In genomic region chr12:132506328-132506727, GRCh38 we compare ENCODE assay signal across 8 cellular contexts. TPM values are rescaled to one million over a fixed set of nuclear protein-coding genes. Genes with fewer than 3 reads are reported as not detected.
DNase-seq lines count a peak whose midpoint lies in the region; ATAC-seq, FAIRE-seq and TF ChIP-seq lines count a peak whose summit lies in the region.

No MANE protein-coding gene starts in this region.

- H3K27me3 ChIP-seq in heart left ventricle = no peaks in the 10 kb centered on the region
- H3K27me3 ChIP-seq in K562 (ENCODE audit: control insufficient read depth in 2 of 2, insufficient read depth in 2 of 2, low read length in 2 of 2) = no peaks in the 10 kb centered on the region

- TF ChIP-seq EP300 in K562 (IDR thresholded peaks at IDR 0.05; ENCODE audit: low read length) = no peak

- H2AFZ ChIP-seq in K562 (ENCODE audit: low read depth, low read length) = no peak overlapping the region

- no peaks in the 10 kb centered on the region for H3K36me3 Mint-ChIP-seq in naive B cell
- peaks cover 3% of the 10 kb centered on the region for H3K36me3 Mint-ChIP-seq in endothelial cell (ENCODE audit: low read depth, unreplicated experiment)

- H3K36me3 ChIP-seq in heart left ventricle (peaks cover 0 to 32% (median 14%) of the 10 kb centered on the region in 9 donors), K562 (ENCODE audit: control insufficient read depth, insufficient read depth, low read length) (peaks cover 25% of the 10 kb centered on the region; the same call in 1 of the 3 replicates)

- WGBS in heart left ventricle, 4 donors = 36 to 38% (median 38%) methylated on average over 10 to 11 of the region's 11 CpGs
- WGBS in K562 (ENCODE audit: insufficient coverage, low coverage, missing lambda C conversion rate) = 78% methylated on average over 11 of the region's 11 CpGs

- H3K9me3 ChIP-seq in heart left ventricle = no peaks in the 10 kb centered on the region
- H3K9me3 ChIP-seq in K562 (replicated peaks; ENCODE audit: control insufficient read depth, insufficient read depth, low read depth, low read length) = no peaks in the 10 kb centered on the region

- TF ChIP-seq CTCF in heart left ventricle (IDR thresholded peaks at IDR 0.05) (no peak), K562 (IDR thresholded peaks at IDR 0.05 in 2 of 3, conservative IDR thresholded peaks at IDR 0.05 in 1 of 3; ENCODE audit: insufficient read depth in 2 of 3, low read depth in 1 of 3, low read length in 3 of 3) (no peak), D721Med (IDR thresholded peaks at IDR 0.05; ENCODE audit: insufficient read depth, missing control alignments) (no peak), endothelial cell (IDR thresholded peaks at IDR 0.05; ENCODE audit: unreplicated experiment) (no peak)

- H4K20me1 ChIP-seq in K562 (replicated peaks; ENCODE audit: control insufficient read depth, insufficient read depth, low read length) = peaks cover 59% of the 10 kb centered on the region

- peak overlapping the region in 1 of 2 experiments; percentile 84; a peak in 3 of 4 replicates for H3K9ac ChIP-seq in K562 (ENCODE audit: insufficient read depth in 1 of 2, low read depth in 2 of 2, low read length in 2 of 2)

- BruUV-seq in K562 (replicated peaks; lab: Mats Ljungman, UMichigan) = no TSS peak

- TF ChIP-seq RAD21 in K562 (CRISPR knock-in tag; conservative IDR thresholded peaks at IDR 0.05 in 1 of 2, IDR thresholded peaks at IDR 0.05 in 1 of 2) = no peak

- in situ Hi-C loops in K562 (cut with MboI) = no loop called here

- H3K9me3 Mint-ChIP-seq in naive B cell = no peaks in the 10 kb centered on the region
- no peaks in the 10 kb centered on the region for H3K9me3 Mint-ChIP-seq in endothelial cell (ENCODE audit: unreplicated experiment)

- H3K4me3 Mint-ChIP-seq in naive B cell (peak overlapping the region; percentile 42 to 84 (median 58)), endothelial cell (ENCODE audit: unreplicated experiment) (no peak overlapping the region)

- H3K27ac Mint-ChIP-seq in naive B cell (peak overlapping the region in 2 of 6 donors; percentile 32 to 82), endothelial cell (ENCODE audit: unreplicated experiment) (no peak overlapping the region)

- H3K9me1 ChIP-seq in K562 (ENCODE audit: control insufficient read depth, insufficient read depth, low read length) = peaks cover 29% of the 10 kb centered on the region

- no peak for TF ChIP-seq POLR2A in heart left ventricle (IDR thresholded peaks at IDR 0.05)
- TF ChIP-seq POLR2A in K562 (conservative IDR thresholded peaks at IDR 0.05) = no peak

- peak overlapping the region in 9 of 12 donors; percentile 10 to 36 (median 26) for H3K4me3 ChIP-seq in heart left ventricle
- no peak overlapping the region for H3K4me3 ChIP-seq in K562

- DNase-seq in heart left ventricle (peak in 1 of 5 donors; percentile 43), Right ventricle myocardium inferior (ENCODE audit: missing footprints) (no peak), K562 (ENCODE audit: extremely low read depth in 1 of 4, low spot score in 3 of 4) (no peak), naive B cell (no peak), cerebellum (ENCODE audit: low spot score) (no peak), D721Med (ENCODE audit: insufficient read length, low spot score) (no peak), endothelial cell (ENCODE audit: low spot score) (no peak)

- peaks cover 63% of the 10 kb centered on the region for H3K79me2 ChIP-seq in K562 (ENCODE audit: control insufficient read depth, insufficient read depth, low read length)

- CTCF ChIA-PET in K562 (lab: Yijun Ruan, JAX; ENCODE audit: low intra/inter-chr PET ratio) = no interaction called here

- H3K4me1 ChIP-seq in heart left ventricle = peaks cover 15 to 79% (median 59%) of the 10 kb centered on the region in 12 donors
- H3K4me1 ChIP-seq in K562 (replicated peaks in 1 of 2; ENCODE audit: control insufficient read depth in 2 of 2, insufficient read depth in 2 of 2, low read length in 2 of 2) = peaks cover 13 to 90% of the 10 kb centered on the region in 2 experiments; a peak in 4 of 5 replicates

- H3K4me1 Mint-ChIP-seq in naive B cell (peaks cover 36 to 60% (median 42%) of the 10 kb centered on the region in 3 donors), endothelial cell (ENCODE audit: unreplicated experiment) (peaks cover 11% of the 10 kb centered on the region)

- peak overlapping the region; percentile 22 to 90 (median 76) for H3K27ac ChIP-seq in heart left ventricle
- no peak overlapping the region for H3K27ac ChIP-seq in K562 (ENCODE audit: extremely low read depth, low read depth, low read length)

- intact Hi-C loops in heart left ventricle (cut with DNase I) (loop anchor here in 1 of 10 donors (2.0 kb wide), 1 partner anchor 16 kb away; the partner anchor contains the start of gene FBRSL1), Right ventricle myocardium inferior (cut with DNase I) (loop anchor here (2.0 kb wide), 1 partner anchor 16 kb away; the partner anchor contains the start of gene FBRSL1), K562 (cut with micrococcal nuclease) (no loop called here)

- H3K27me3 Mint-ChIP-seq in naive B cell (no peaks in the 10 kb centered on the region), endothelial cell (ENCODE audit: unreplicated experiment) (peaks cover 4% of the 10 kb centered on the region)

- POLR2A ChIA-PET in K562 (lab: Yijun Ruan, JAX) = interaction anchor here (2.0 kb wide), 1 partner anchor 14 kb away, joined by 7 read pairs; no protein-coding TSS in a partner anchor

- peak in 2 of 4 donors; percentile 2 to 18 for ATAC-seq in heart left ventricle
- no peak for ATAC-seq in Right ventricle myocardium inferior
- no peak for ATAC-seq in K562
- no peak for ATAC-seq in naive B cell (ENCODE audit: low read depth in 2 of 2)
- no peak for ATAC-seq in HG02623 (IDR thresholded peaks at IDR 0.05; ENCODE audit: unreplicated experiment)

- H3K4me2 ChIP-seq in K562 (ENCODE audit: insufficient read depth, low read length) = 0 out of 2 replicates have a peak overlapping the region, but pooled peaks have one; percentile 11

- FAIRE-seq in K562 (lab: Jason Lieb, UNC) = no peak
- FAIRE-seq in D721Med (lab: Jason Lieb, UNC) = no peak

TF ChIP-seq in K562, 482 proteins besides CTCF, POLR2A, EP300 and RAD21:
- no peak for TF ChIP-seq UBTF (IDR thresholded peaks at IDR 0.05; ENCODE audit: borderline replicate concordance in 1 of 2, low read depth in 2 of 2, low read length in 2 of 2)
- TF ChIP-seq ZFX (CRISPR knock-in tag; IDR thresholded peaks at IDR 0.05) = 0 out of 2 replicates have a peak, but pooled peaks have one; percentile 28
- TF ChIP-seq ZNF316 (IDR thresholded peaks at IDR 0.05) = 0 out of 2 replicates have a peak, but pooled peaks have one; percentile 19
- no peak for TF ChIP-seq ETS1 (conservative IDR thresholded peaks at IDR 0.05; ENCODE audit: control insufficient read depth, low read depth, low read length)

RNA-seq across cellular contexts. Expression of gene FBRSL1, which starts 16.4 kb away (rescaled TPM):
- total RNA-seq in heart left ventricle (10 to 100 TPM; 23.0 to 88.2 (median 45.4) TPM), Right ventricle myocardium inferior (51.9 TPM), K562 (2014; rRNA removed) (21.7 and 24.6 TPM in 2 replicates), K562 (2014; rRNA removed; fragmentation: Illumina TruSeq; extraction: Trizol) (1.1 and 1.3 TPM in 2 replicates), K562 (2015; rRNA removed; fragmentation: Illumina TruSeq; extraction: Trizol) (7.3 and 12.9 TPM in 2 replicates), K562 (2021) (112 and 129 TPM in 2 replicates), cerebellum (10.5 TPM), endothelial cell (ENCODE audit: unreplicated experiment) (38.4 TPM)
- polyA plus RNA-seq in heart left ventricle (10 to 100 TPM; 35.4 to 40.0 TPM), K562 (2011; rRNA removed) (1.9 and 4.3 TPM in 2 replicates), K562 (2014; fragmentation: Illumina TruSeq; extraction: Trizol) (29.3 and 35.8 TPM in 2 replicates), K562 (2014; fragmentation: Nextera tagmentation; extraction: Ambion mirVana) (under 1 TPM; 0.24 to 0.29 TPM), K562 (2014; rRNA removed) (27.4 and 32.3 TPM in 2 replicates), naive B cell (ENCODE audit: low read depth in 6 of 6) (1 to 10 TPM in 5 of 6 donors, under 1 TPM in 1; 0.60 to 5.8 (median 2.9) TPM)
- 25.5 and 41.9 TPM in 2 replicates for total RNA-seq in K562 (2011; cell fraction: chromatin; rRNA removed; ENCODE audit: low replicate concordance)
- total RNA-seq in K562 (2011; cell fraction: nucleolus; rRNA removed) = 25.0 and 40.7 TPM in 2 replicates
- total RNA-seq in K562 (2011; cell fraction: nucleoplasm; rRNA removed) = 23.3 and 28.3 TPM in 2 replicates
- polyA plus RNA-seq in K562 (2011; cell fraction: cytosol; rRNA removed) = 3.7 and 13.3 TPM in 2 replicates
- polyA plus RNA-seq in K562 (2011; cell fraction: nucleus; rRNA removed) = 16.7 and 51.7 TPM in 2 replicates
- 41.9 and 54.8 TPM in 2 replicates for polyA plus RNA-seq in K562 (2012)
- 0.81 and 1.8 TPM in 2 replicates for polyA minus RNA-seq in K562 (2011; rRNA and poly(A)+ RNA removed)
- polyA minus RNA-seq in K562 (2011; cell fraction: cytosol; rRNA and poly(A)+ RNA removed) = 21.0 and 29.9 TPM in 2 replicates
- polyA minus RNA-seq in K562 (2011; cell fraction: nucleus; rRNA and poly(A)+ RNA removed) = 9.0 and 9.3 TPM in 2 replicates
